In genomic region chr17:82754297-82755208, GRCh38 we compare ENCODE assay signal across 8 cellular contexts. TPM values are rescaled to one million over a fixed set of nuclear protein-coding genes. Genes with fewer than 3 reads are reported as not detected.
DNase-seq lines count a peak whose midpoint lies in the region; ATAC-seq and TF ChIP-seq lines count a peak whose summit lies in the region.

No MANE protein-coding gene starts in this region.

- TF ChIP-seq CTCF in 22Rv1 (IDR thresholded peaks at IDR 0.05) (no peak), HEK293 (tag by site-specific recombination; IDR thresholded peaks at IDR 0.05) (no peak), foreskin fibroblast (IDR thresholded peaks at IDR 0.05; ENCODE audit: low read depth, low read length) (no peak)

- peaks cover 8% of the 10 kb centered on the region for H3K4me1 ChIP-seq in HEK293 (ENCODE audit: control insufficient read depth, insufficient read depth, low read length)

- H3K9me3 ChIP-seq in HEK293 (ENCODE audit: control insufficient read depth, insufficient read depth, low read depth, low read length) = no peaks in the 10 kb centered on the region

- no peak overlapping the region for H3K27ac Mint-ChIP-seq in activated CD8-positive, alpha-beta T cell treated with anti-CD3 and anti-CD28 coated beads, Interleukin-2, amount 10 ng/mL, durations not matched to agents 7 days and 5 days

- no peaks in the 10 kb centered on the region for H3K27me3 Mint-ChIP-seq in activated CD8-positive, alpha-beta T cell treated with anti-CD3 and anti-CD28 coated beads, Interleukin-2, amount 10 ng/mL, durations not matched to agents 7 days and 5 days (ENCODE audit: low read depth)

- H3K36me3 Mint-ChIP-seq in activated CD8-positive, alpha-beta T cell treated with anti-CD3 and anti-CD28 coated beads, Interleukin-2, amount 10 ng/mL, durations not matched to agents 7 days and 5 days (ENCODE audit: low read depth) = peaks cover 12% of the 10 kb centered on the region

- POLR2A ChIA-PET in HEK293 (lab: Yijun Ruan, JAX) = interaction anchor here (1.0 kb wide), 1 partner anchor 107 kb away, joined by 3 read pairs; the partner anchor contains the start of gene WDR45B
- POLR2A ChIA-PET in activated CD8-positive, alpha-beta T cell treated with anti-CD3 and anti-CD28 coated beads, Interleukin-2, amount 10 ng/mL, durations not matched to agents 7 days and 5 days (lab: Charles Lee) = no interaction called here

- peaks cover 8 to 19% of the 10 kb centered on the region in 2 experiments; a peak in 2 of 3 replicates for H3K36me3 ChIP-seq in HEK293 (ENCODE audit: control insufficient read depth in 2 of 2, insufficient read depth in 1 of 2, low read length in 2 of 2)

- no peak for DNase-seq in activated CD8-positive, alpha-beta T cell treated with anti-CD3 and anti-CD28 coated beads, Interleukin-2, amount 10 ng/mL, durations not matched to agents 7 days and 5 days
- DNase-seq in inferior parietal cortex (ENCODE audit: extremely low spot score) (peak; percentile 48), C1 segment of cervical spinal cord (lab: John Stamatoyannopoulos, UW) (no peak), foreskin fibroblast (no peak)

- H3K4me3 ChIP-seq in HEK293 (ENCODE audit: low read depth, low read length) (no peak overlapping the region), foreskin fibroblast (ENCODE audit: low read depth in 1 of 2, low read length in 2 of 2) (no peak overlapping the region)

- no peaks in the 10 kb centered on the region for H3K9me3 Mint-ChIP-seq in activated CD8-positive, alpha-beta T cell treated with anti-CD3 and anti-CD28 coated beads, Interleukin-2, amount 10 ng/mL, durations not matched to agents 7 days and 5 days (ENCODE audit: insufficient read depth)

- peaks cover 29% of the 10 kb centered on the region for H3K4me1 Mint-ChIP-seq in activated CD8-positive, alpha-beta T cell treated with anti-CD3 and anti-CD28 coated beads, Interleukin-2, amount 10 ng/mL, durations not matched to agents 7 days and 5 days (ENCODE audit: low read depth)

- H3K27ac ChIP-seq in 22Rv1 = peak overlapping the region; percentile 30
- 0 out of 2 replicates have a peak overlapping the region, but pooled peaks have one; percentile 10 for H3K27ac ChIP-seq in HEK293 (ENCODE audit: extremely low read depth, low read depth, low read length)

- H3K4me3 Mint-ChIP-seq in activated CD8-positive, alpha-beta T cell treated with anti-CD3 and anti-CD28 coated beads, Interleukin-2, amount 10 ng/mL, durations not matched to agents 7 days and 5 days = peak overlapping the region; percentile 23

- CTCF ChIA-PET in HEK293 (lab: Yijun Ruan, JAX) = interaction anchor here (1.1 to 2.5 kb wide), 4 partner anchors 12 to 27 kb away, joined by 5 to 16 read pairs (median 10); no protein-coding TSS in a partner anchor
- CTCF ChIA-PET in activated CD8-positive, alpha-beta T cell treated with anti-CD3 and anti-CD28 coated beads, Interleukin-2, amount 10 ng/mL, durations not matched to agents 7 days and 5 days (lab: Charles Lee) = interaction anchor here (0.7 to 1.1 kb wide), 3 partner anchors 9 to 86 kb away, joined by 3 to 4 read pairs (median 3); no protein-coding TSS in a partner anchor

- ATAC-seq in activated CD8-positive, alpha-beta T cell treated with anti-CD3 and anti-CD28 coated beads, Interleukin-2, amount 10 ng/mL, durations not matched to agents 7 days and 5 days = no peak
- ATAC-seq in GM21360 (IDR thresholded peaks at IDR 0.05; ENCODE audit: unreplicated experiment) (no peak), HG02798 (IDR thresholded peaks at IDR 0.05; ENCODE audit: poor library complexity, unreplicated experiment) (no peak)

TF ChIP-seq in HEK293, 187 proteins besides CTCF, POLR2A, EP300 and RAD21 (continues in another document):
- no peak for TF ChIP-seq REST (tag by site-specific recombination; IDR thresholded peaks at IDR 0.05)
- no peak for TF ChIP-seq ZNF561 (tag by site-specific recombination; IDR thresholded peaks at IDR 0.05; ENCODE audit: borderline replicate concordance)
- TF ChIP-seq ZXDB (tag by site-specific recombination; IDR thresholded peaks at IDR 0.05) = no peak
- TF ChIP-seq PATZ1 (tag by site-specific recombination; IDR thresholded peaks at IDR 0.05) = no peak
- no peak for TF ChIP-seq ZNF341 (tag by site-specific recombination; IDR thresholded peaks at IDR 0.05; ENCODE audit: low read depth)
- no peak for TF ChIP-seq ZNF488 (tag by site-specific recombination; IDR thresholded peaks at IDR 0.05)
- no peak for TF ChIP-seq ZFP37 (tag by site-specific recombination; IDR thresholded peaks at IDR 0.05)
- TF ChIP-seq ZNF280C (tag by site-specific recombination; IDR thresholded peaks at IDR 0.05) = no peak
- TF ChIP-seq ZNF266 (tag by site-specific recombination; IDR thresholded peaks at IDR 0.05; ENCODE audit: low read depth) = no peak
- no peak for TF ChIP-seq ZEB2 (tag by site-specific recombination; IDR thresholded peaks at IDR 0.05)
- no peak for TF ChIP-seq ZNF677 (tag by site-specific recombination; IDR thresholded peaks at IDR 0.05)

RNA-seq across cellular contexts. Expression of gene TBCD, which starts 2.7 kb away (rescaled TPM):
- 100 to 1,000 TPM; 112 to 122 TPM for total RNA-seq in activated CD8-positive, alpha-beta T cell treated with anti-CD3 and anti-CD28 coated beads, Interleukin-2, amount 10 ng/mL, durations not matched to agents 7 days and 5 days

RNA-seq across cellular contexts. Expression of gene FN3K, which starts 19.1 kb away (rescaled TPM):
- total RNA-seq in activated CD8-positive, alpha-beta T cell treated with anti-CD3 and anti-CD28 coated beads, Interleukin-2, amount 10 ng/mL, durations not matched to agents 7 days and 5 days = 1 to 10 TPM; 1.7 to 1.9 TPM

RNA-seq across cellular contexts. Expression of gene FN3KRP, which starts 38.0 kb away (rescaled TPM):
- total RNA-seq in activated CD8-positive, alpha-beta T cell treated with anti-CD3 and anti-CD28 coated beads, Interleukin-2, amount 10 ng/mL, durations not matched to agents 7 days and 5 days = 10 to 100 TPM; 41.8 to 43.8 TPM

RNA-seq across cellular contexts. Expression of gene RAB40B, which starts 56.1 kb away (rescaled TPM):
- 1 to 10 TPM; 1.3 to 2.2 TPM for total RNA-seq in activated CD8-positive, alpha-beta T cell treated with anti-CD3 and anti-CD28 coated beads, Interleukin-2, amount 10 ng/mL, durations not matched to agents 7 days and 5 days
